Comparison of ENCODE assay signal across 7 cellular contexts in the genomic region with DNA sequence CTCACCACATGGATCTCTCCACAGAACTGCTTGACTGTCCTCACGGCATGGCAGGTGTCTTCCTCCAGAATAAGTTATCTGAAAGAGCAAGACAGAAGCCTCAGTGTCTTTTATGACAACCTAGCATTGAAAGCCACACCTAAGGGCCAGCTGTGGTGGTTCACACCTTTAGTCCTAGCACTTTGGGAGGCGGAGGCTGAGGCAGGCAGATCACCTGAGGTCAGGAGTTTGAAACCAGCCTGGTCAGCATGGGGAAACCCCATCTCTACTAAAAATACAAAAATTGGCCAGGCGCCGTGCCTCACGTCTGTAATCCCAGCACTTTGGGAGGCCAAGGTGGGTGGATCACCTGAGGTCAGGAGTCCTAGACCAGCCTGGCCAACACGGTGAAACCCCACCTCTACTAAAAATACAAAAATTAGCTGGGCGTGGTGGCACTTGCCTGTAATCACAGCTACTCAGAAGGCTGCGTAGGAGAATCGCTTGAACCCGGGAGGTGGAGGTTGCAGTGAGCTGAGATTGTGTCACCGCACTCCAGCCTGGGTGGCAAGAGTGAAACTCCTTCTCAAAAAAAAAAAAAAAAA.
DNase-seq lines count a peak whose midpoint lies in the region; ATAC-seq, FAIRE-seq and TF ChIP-seq lines count a peak whose summit lies in the region.
"Not testable (repeated sequence)": the region's sequence is repeated elsewhere in the genome, so short reads cannot be mapped to it uniquely, and the experiment has no call there.

No MANE protein-coding gene starts in this region.

- FAIRE-seq in keratinocyte (lab: Jason Lieb, UNC): not testable (repeated sequence)

- H2AFZ ChIP-seq in DND-41 (ENCODE audit: low read depth, low read length); keratinocyte (ENCODE audit: control insufficient read depth, low read length): not testable (repeated sequence)

- H3K27ac Mint-ChIP-seq in chondrocyte (ENCODE audit: unreplicated experiment): not testable (repeated sequence)

- H3K4me3 ChIP-seq in DND-41 (ENCODE audit: low read depth in 1 of 2, low read length in 2 of 2); keratinocyte (ENCODE audit: control insufficient read depth in 2 of 3, extremely low read depth in 1 of 3, insufficient read depth in 2 of 3, low read depth in 1 of 3, low read length in 3 of 3); ovary; spleen: not testable (repeated sequence)

- CTCF ChIA-PET in RWPE1 (lab: Yijun Ruan, JAX): interaction anchor here (0.6 to 0.8 kb wide), 2 partner anchors 74 to 257 kb away, joined by 3 to 7 read pairs; no protein-coding TSS in a partner anchor

- H3K36me3 ChIP-seq in DND-41 (ENCODE audit: insufficient read depth, low read length); keratinocyte (ENCODE audit: control insufficient read depth in 2 of 2, extremely low read depth in 1 of 2, insufficient read depth in 2 of 2, low read length in 2 of 2); ovary; spleen: not testable (repeated sequence)

- TF ChIP-seq POLR2A in ovary (IDR thresholded peaks at IDR 0.05); spleen (IDR thresholded peaks at IDR 0.05): not testable (repeated sequence)

- H3K9ac ChIP-seq in DND-41 (ENCODE audit: low read depth, low read length); keratinocyte (ENCODE audit: control insufficient read depth, extremely low read depth, insufficient read depth, low read length): not testable (repeated sequence)

- H3K79me2 ChIP-seq in DND-41 (ENCODE audit: insufficient read depth, low read length); keratinocyte (ENCODE audit: control insufficient read depth, insufficient read depth, low read length): not testable (repeated sequence)

- not testable (repeated sequence) for H3K9me3 ChIP-seq in DND-41 (ENCODE audit: insufficient read depth, low read length, severe bottlenecking); keratinocyte (ENCODE audit: control insufficient read depth, low read depth, low read length); ovary; spleen

- H3K36me3 Mint-ChIP-seq in chondrocyte (ENCODE audit: low read depth): not testable (repeated sequence)

- not testable (repeated sequence) for TF ChIP-seq EP300 in ovary (IDR thresholded peaks at IDR 0.05)

- not testable (repeated sequence) for H3K4me3 Mint-ChIP-seq in chondrocyte (ENCODE audit: unreplicated experiment)

- WGBS in ovary, 3 donors: 90 to 94% (median 93%) methylated on average over 11 of the region's 11 CpGs
- 84 to 91% (median 89%) methylated on average over 11 of the region's 11 CpGs for WGBS in spleen, 5 donors

- H3K9me3 Mint-ChIP-seq in chondrocyte (ENCODE audit: low read depth): not testable (repeated sequence)

- H3K4me1 ChIP-seq in DND-41 (ENCODE audit: insufficient read depth, low read length) (peaks cover 56% of the 10 kb centered on the region), keratinocyte (ENCODE audit: control insufficient read depth, extremely low read depth, insufficient read depth, low read length) (peaks cover 41% of the 10 kb centered on the region), ovary (ENCODE audit: insufficient read depth) (peaks cover 21% of the 10 kb centered on the region), spleen (peaks cover 4 to 62% (median 31%) of the 10 kb centered on the region in 6 donors)

- POLR2A ChIA-PET in RWPE1 (lab: Yijun Ruan, JAX; ENCODE audit: low non-redundant PET): interaction anchor here (0.6 to 0.8 kb wide), 2 partner anchors 105 to 108 kb away, joined by 3 to 4 read pairs; no protein-coding TSS in a partner anchor

- TF ChIP-seq CTCF in DND-41 (IDR thresholded peaks at IDR 0.05; ENCODE audit: borderline replicate concordance, extremely low read depth, low read length, poor library complexity, severe bottlenecking); RWPE1 (conservative IDR thresholded peaks at IDR 0.05; ENCODE audit: low read depth); chondrocyte (IDR thresholded peaks at IDR 0.05); keratinocyte (optimal IDR thresholded peaks at IDR 0.05 in 1 of 3, IDR thresholded peaks at IDR 0.05 in 1 of 3, conservative IDR thresholded peaks at IDR 0.05 in 1 of 3; ENCODE audit: extremely low read depth in 1 of 3, insufficient read depth in 2 of 3, low read length in 3 of 3); ovary (IDR thresholded peaks at IDR 0.05); spleen (IDR thresholded peaks at IDR 0.05 in 8 of 11, conservative IDR thresholded peaks at IDR 0.05 in 3 of 11): not testable (repeated sequence)

- not testable (repeated sequence) for H3K4me2 ChIP-seq in DND-41 (ENCODE audit: insufficient read depth, low read length); keratinocyte (ENCODE audit: control insufficient read depth, extremely low read depth, insufficient read depth, low read depth, low read length)

- H3K4me1 Mint-ChIP-seq in chondrocyte (ENCODE audit: low read depth): peaks cover 56% of the 10 kb centered on the region

- not testable (repeated sequence) for DNase-seq in DND-41; RWPE1 (ENCODE audit: low spot score); keratinocyte (ENCODE audit: low read depth, low spot score)
- peak; percentile 55 for DNase-seq in activated effector memory CD4-positive, alpha-beta T cell treated with anti-CD3 and anti-CD28 coated beads, Interleukin-2, amount 50 U/mL, for 16 hours
- DNase-seq in chondrocyte (ENCODE audit: low spot score) (peak; percentile 30), ovary (peak in 3 of 5 donors; percentile 16 to 21 (median 19)), spleen (peak; percentile 29)

- ATAC-seq in DND-41 (ENCODE audit: insufficient read depth, low read depth): not testable (repeated sequence)

- intact Hi-C loops in ovary (cut with DNase I) (loop anchor here in 3 of 4 donors (5.0 to 10.0 kb wide), 5 partner anchors 52 to 512 kb away; a partner anchor contains a TSS), spleen (cut with DNase I; ENCODE audit: low total_unique reads) (loop anchor here (10.0 kb wide), 1 partner anchor 252 kb away; a partner anchor contains a TSS)

- H3K27me3 Mint-ChIP-seq in chondrocyte (ENCODE audit: low read depth): not testable (repeated sequence)

- dilution Hi-C loops in keratinocyte (cut with MboI; ENCODE audit: extremely low pct_ligation_motif_present, low sequenced_read_pairs): not testable (repeated sequence)

- not testable (repeated sequence) for H3K27me3 ChIP-seq in DND-41 (ENCODE audit: insufficient read depth, low read length, poor library complexity); keratinocyte (ENCODE audit: control insufficient read depth, extremely low read depth, insufficient read depth, low read length); ovary; spleen (replicated peaks in 1 of 7)

- not testable (repeated sequence) for H3K9me1 ChIP-seq in keratinocyte (ENCODE audit: control insufficient read depth, extremely low read depth, insufficient read depth, low read length)

- not testable (repeated sequence) for H4K20me1 ChIP-seq in DND-41 (ENCODE audit: insufficient read depth, low read length); keratinocyte (ENCODE audit: control insufficient read depth, extremely low read depth, insufficient read depth, low read length)

- H3K27ac ChIP-seq in DND-41 (ENCODE audit: low read length) (peak overlapping the region; percentile 23), RWPE1 (peak overlapping the region; percentile 81), keratinocyte (ENCODE audit: control insufficient read depth, insufficient read depth, low read length) (peak overlapping the region; percentile 41), ovary (peak overlapping the region; percentile 7 to 60), spleen (peak overlapping the region in 1 of 8 donors; percentile 9)
